In genomic region chr7:89104748-89105685, GRCh38 we compare ENCODE assay signal across 17 cellular contexts.
A peak's percentile ranks its signal among the peaks of the same experiment; 100 is the strongest.
DNase-seq lines count a peak whose midpoint lies in the region; ATAC-seq, FAIRE-seq and TF ChIP-seq lines count a peak whose summit lies in the region.
"Had no signal": no experiment of that assay in that cellular context is flagged by ENCODE, and none has a peak within 500 bp of the region (broad histone marks: within the 10 kb centered on the region; RNA-seq: fewer than 3 reads in every experiment).

No MANE protein-coding gene starts in this region.

- no peaks in the 10 kb centered on the region for H3K9me3 ChIP-seq in pancreas

- peak; percentile 40 for DNase-seq in EH (ENCODE audit: low read depth)
- peak; percentile 1 for DNase-seq in HT1080 (ENCODE audit: low read depth)
- peak; percentile 45 for DNase-seq in astrocyte of the spinal cord (ENCODE audit: low read depth, low spot score)
- DNase-seq in non-pigmented ciliary epithelial cell (ENCODE audit: low read depth), result peak; percentile 14
- no peak for DNase-seq in 8988T
- DNase-seq in pancreas, result no peak
- no peak for DNase-seq in dermis blood vessel endothelial cell
- no peak for DNase-seq in posterior vena cava (ENCODE audit: low spot score)
- DNase-seq: DMS153, IMR-90, Kasumi-1, NCI-H1417, NCI-H1930, NCI-H2171, NCI-H524, RPMI8226 had no signal

- no peak for ATAC-seq in pancreas

- no peak overlapping the region for H3K27ac ChIP-seq in pancreas
- H3K27ac ChIP-seq: C4-2B had no signal

- in situ Hi-C loops in astrocyte of the spinal cord (cut with HindIII; ENCODE audit: low sequenced_read_pairs), result no loop called here

- H3K36me3 ChIP-seq in pancreas, result no peaks in the 10 kb centered on the region

- H3K4me1 ChIP-seq in pancreas, result no peaks in the 10 kb centered on the region

- no peak for TF ChIP-seq CTCF in astrocyte of the spinal cord (IDR thresholded peaks at IDR 0.05; ENCODE audit: low read depth, low read length)
- TF ChIP-seq CTCF in pancreas (IDR thresholded peaks at IDR 0.05), result no peak

- no peaks in the 10 kb centered on the region for H3K27me3 ChIP-seq in pancreas

- no peak overlapping the region for H3K4me3 ChIP-seq in astrocyte of the spinal cord (ENCODE audit: low read depth, low read length)
- H3K4me3 ChIP-seq in pancreas, result no peak overlapping the region

- FAIRE-seq in pancreas (lab: Jason Lieb, UNC), result no peak

- WGBS in pancreas, 2 donors, result 75 to 81% methylated on average over 6 of the region's 6 CpGs

- intact Hi-C loops in pancreas (cut with DNase I), result no loop called here
- intact Hi-C loops in posterior vena cava (cut with DNase I), result no loop called here

Comparison
In these comparisons a context has a peak if more than half of its experiments do, and no peak if none do; other contexts are left out.
1. DNase-seq: peak in EH (single experiment), HT1080 (single experiment), astrocyte of the spinal cord (single experiment) and non-pigmented ciliary epithelial cell (single experiment); none in 8988T (single experiment), pancreas (0 of 6), dermis blood vessel endothelial cell (single experiment) and posterior vena cava (single experiment).